ENCODE assay signal across 10 cellular contexts in the genomic region with DNA sequence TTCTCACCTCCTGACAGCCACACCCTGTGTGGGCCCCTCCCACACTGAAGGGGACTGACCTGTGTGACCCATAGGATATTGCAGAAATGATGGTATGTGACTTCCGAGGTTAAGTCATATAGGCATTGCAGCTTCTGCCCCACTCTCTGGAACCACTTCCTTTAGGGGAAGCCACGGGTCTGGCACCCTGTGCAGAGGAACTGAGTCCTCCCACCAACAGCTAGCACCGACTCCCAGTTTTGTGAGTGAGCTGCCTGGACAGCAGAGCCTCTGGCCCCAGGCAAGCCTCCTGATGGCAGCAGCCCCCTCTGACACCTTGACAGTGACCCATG. TPM values are rescaled to one million over a fixed set of nuclear protein-coding genes. Genes with fewer than 3 reads are reported as not detected.
DNase-seq lines count a peak whose midpoint lies in the region; ATAC-seq lines count a peak whose summit lies in the region.
"Had no signal": no experiment of that assay in that cellular context is flagged by ENCODE, and none has a peak within 500 bp of the region (broad histone marks: within the 10 kb centered on the region; RNA-seq: fewer than 3 reads in every experiment).

No MANE protein-coding gene starts in this region.

- no peak overlapping the region for H3K18ac ChIP-seq in mesenchymal stem cell (ENCODE audit: low read depth in 1 of 2, low read length in 2 of 2)

- H3K14ac ChIP-seq in mesenchymal stem cell (ENCODE audit: low read length in 2 of 2) = no peak overlapping the region

- CTCF ChIA-PET in CD4-positive, alpha-beta memory T cell (lab: Charles Lee; ENCODE audit: partially characterized antibody) = interaction anchor here (2.2 kb wide), 1 partner anchor 84 kb away, joined by 6 read pairs; no protein-coding TSS in a partner anchor

- no peaks in the 10 kb centered on the region for H3K36me3 Mint-ChIP-seq in CD4-positive, alpha-beta memory T cell
- peaks cover 1% of the 10 kb centered on the region for H3K36me3 Mint-ChIP-seq in T-helper 2 cell treated with Interferon-gamma antibody and Interleukin-4, amounts not matched to agents 5 μg/mL and 100 μg/mL, for 36 hours (ENCODE audit: low read depth)

- no peak overlapping the region for H3K23ac ChIP-seq in mesenchymal stem cell (ENCODE audit: low read length in 2 of 2)

- no peak overlapping the region for H2AK5ac ChIP-seq in mesenchymal stem cell (ENCODE audit: low read length, severe bottlenecking)

- no peaks in the 10 kb centered on the region for H3K36me3 ChIP-seq in CD4-positive, alpha-beta memory T cell (ENCODE audit: insufficient read depth, low read length)
- H3K36me3 ChIP-seq in mesenchymal stem cell (ENCODE audit: control insufficient read depth in 1 of 2, insufficient read depth in 2 of 2, low read depth in 1 of 2, low read length in 2 of 2) = no peaks in the 10 kb centered on the region

- H3K27ac ChIP-seq in CD4-positive, alpha-beta memory T cell (ENCODE audit: low read depth, low read length) = no peak overlapping the region
- no peak overlapping the region for H3K27ac ChIP-seq in mesenchymal stem cell (ENCODE audit: low read length, poor library complexity, severe bottlenecking)
- H3K27ac ChIP-seq: foreskin keratinocyte, KMS-11 had no signal

- H3K9me3 ChIP-seq in CD4-positive, alpha-beta memory T cell (ENCODE audit: control insufficient read depth in 1 of 2, low read length in 2 of 2) = no peaks in the 10 kb centered on the region
- H3K9me3 ChIP-seq in mesenchymal stem cell (ENCODE audit: control insufficient read depth, low read length) = no peaks in the 10 kb centered on the region

- 74% methylated on average over 3 of the region's 3 CpGs for WGBS in mesenchymal stem cell

- peak; percentile 14 to 49 (median 26) for DNase-seq in CD4-positive, alpha-beta memory T cell
- DNase-seq in T-helper 2 cell treated with Interferon-gamma antibody and Interleukin-4, amounts not matched to agents 5 μg/mL and 100 μg/mL, for 36 hours (ENCODE audit: low spot score) = peak; percentile 40
- DNase-seq in medulla oblongata (ENCODE audit: extremely low spot score) = peak; percentile 28
- no peak for DNase-seq in NCI-H345 treated with DMSO at 0.1 percent for 48 hours (lab: John Stamatoyannopoulos, UW; ENCODE audit: unreplicated experiment)
- DNase-seq in NCI-H2029 (lab: John Stamatoyannopoulos, UW) = no peak
- no peak for DNase-seq in mesenchymal stem cell
- DNase-seq: foreskin keratinocyte had no signal

- no peak overlapping the region for H3K4me2 ChIP-seq in mesenchymal stem cell (ENCODE audit: low read length, poor library complexity, severe bottlenecking)
- H3K4me2 ChIP-seq: KMS-11 had no signal

- POLR2A ChIA-PET in CD4-positive, alpha-beta memory T cell (lab: Charles Lee; ENCODE audit: partially characterized antibody) = interaction anchor here (0.9 to 1.8 kb wide), 4 partner anchors 24 to 91 kb away, joined by 3 to 14 read pairs (median 6); a partner anchor contains a TSS

- H3K27ac Mint-ChIP-seq in CD4-positive, alpha-beta memory T cell = peak overlapping the region; percentile 72 to 92 (median 87)
- H3K27ac Mint-ChIP-seq in T-helper 2 cell treated with Interferon-gamma antibody and Interleukin-4, amounts not matched to agents 5 μg/mL and 100 μg/mL, for 36 hours = peak overlapping the region; percentile 84

- H3K4me1 ChIP-seq in CD4-positive, alpha-beta memory T cell (ENCODE audit: insufficient read depth, low read length) = peaks cover 22% of the 10 kb centered on the region
- H3K4me1 ChIP-seq in mesenchymal stem cell (ENCODE audit: control insufficient read depth, insufficient read depth, low read depth, low read length) = peaks cover 9% of the 10 kb centered on the region
- H3K4me1 ChIP-seq: foreskin keratinocyte had no signal

- H3K9ac ChIP-seq in mesenchymal stem cell (ENCODE audit: low read length) = no peak overlapping the region
- H3K9ac ChIP-seq: KMS-11 had no signal

- H3K27me3 Mint-ChIP-seq in CD4-positive, alpha-beta memory T cell = no peaks in the 10 kb centered on the region
- H3K27me3 Mint-ChIP-seq in T-helper 2 cell treated with Interferon-gamma antibody and Interleukin-4, amounts not matched to agents 5 μg/mL and 100 μg/mL, for 36 hours (ENCODE audit: low read depth) = peaks cover 7% of the 10 kb centered on the region

- H3K4me3 ChIP-seq in CD4-positive, alpha-beta memory T cell (ENCODE audit: low read length in 2 of 2) = no peak overlapping the region
- no peak overlapping the region for H3K4me3 ChIP-seq in mesenchymal stem cell (ENCODE audit: insufficient read depth in 1 of 2, low read depth in 1 of 2, low read length in 2 of 2)

- no peak overlapping the region for H4K8ac ChIP-seq in mesenchymal stem cell (ENCODE audit: low read length)

- no peak overlapping the region for H2BK120ac ChIP-seq in mesenchymal stem cell (ENCODE audit: low read depth, low read length)

- H3K4me3 Mint-ChIP-seq in CD4-positive, alpha-beta memory T cell = peak overlapping the region in 7 of 8 donors; percentile 43 to 80 (median 53)
- peak overlapping the region; percentile 45 for H3K4me3 Mint-ChIP-seq in T-helper 2 cell treated with Interferon-gamma antibody and Interleukin-4, amounts not matched to agents 5 μg/mL and 100 μg/mL, for 36 hours

- ATAC-seq in GM21786 (IDR thresholded peaks at IDR 0.05; ENCODE audit: unreplicated experiment) (peak; percentile 70), HG03520 (IDR thresholded peaks at IDR 0.05; ENCODE audit: unreplicated experiment) (no peak)
- ATAC-seq: foreskin keratinocyte had no signal

- intact Hi-C loops in CD4-positive, alpha-beta memory T cell (cut with micrococcal nuclease) = no loop called here

- H3K27me3 ChIP-seq in CD4-positive, alpha-beta memory T cell (ENCODE audit: insufficient read depth, low read length) = no peaks in the 10 kb centered on the region
- peaks cover 0 to 12% of the 10 kb centered on the region in 2 experiments for H3K27me3 ChIP-seq in mesenchymal stem cell (ENCODE audit: control insufficient read depth in 1 of 2, insufficient read depth in 1 of 2, low read length in 2 of 2)

- no peak overlapping the region for H4K91ac ChIP-seq in mesenchymal stem cell (ENCODE audit: low read length)

- H2BK5ac ChIP-seq in mesenchymal stem cell (ENCODE audit: low read depth, low read length, poor library complexity, severe bottlenecking) = no peak overlapping the region

- H3K79me1 ChIP-seq in mesenchymal stem cell (replicated peaks; ENCODE audit: low read length, poor library complexity, severe bottlenecking) = no peaks in the 10 kb centered on the region

- peaks cover 15 to 30% (median 21%) of the 10 kb centered on the region in 4 donors for H3K4me1 Mint-ChIP-seq in CD4-positive, alpha-beta memory T cell
- H3K4me1 Mint-ChIP-seq in T-helper 2 cell treated with Interferon-gamma antibody and Interleukin-4, amounts not matched to agents 5 μg/mL and 100 μg/mL, for 36 hours (ENCODE audit: low read depth) = peaks cover 22% of the 10 kb centered on the region

- H2BK15ac ChIP-seq in mesenchymal stem cell (ENCODE audit: low read depth, poor library complexity, severe bottlenecking) = no peak overlapping the region

- no peak overlapping the region for H3K4ac ChIP-seq in mesenchymal stem cell (ENCODE audit: low read depth in 1 of 2, low read length in 2 of 2)

- peak overlapping the region in 1 of 2 experiments; percentile 25 for H2BK12ac ChIP-seq in mesenchymal stem cell (ENCODE audit: low read length in 2 of 2)

- peaks cover 0 to 4% (median 1%) of the 10 kb centered on the region in 8 donors for H3K9me3 Mint-ChIP-seq in CD4-positive, alpha-beta memory T cell
- no peaks in the 10 kb centered on the region for H3K9me3 Mint-ChIP-seq in T-helper 2 cell treated with Interferon-gamma antibody and Interleukin-4, amounts not matched to agents 5 μg/mL and 100 μg/mL, for 36 hours

- H2AFZ ChIP-seq in mesenchymal stem cell (ENCODE audit: low read depth, low read length) = no peak overlapping the region

RNA-seq across cellular contexts. Expression of a gene that starts 24.6 kb away (rescaled TPM):
- 10 to 100 TPM; 50.6 to 51.8 TPM for total RNA-seq in CD4-positive, alpha-beta memory T cell
- 1 to 10 TPM; 3.8 to 8.8 TPM for polyA plus RNA-seq in CD4-positive, alpha-beta memory T cell
- 34.8 TPM for polyA plus RNA-seq in mesenchymal stem cell (2013, experiment 1 of 2)
- 33.8 TPM for polyA plus RNA-seq in mesenchymal stem cell (2013, experiment 2 of 2)

Comparison
In these comparisons a context has a peak if more than half of its experiments do, and no peak if none do; other contexts are left out.
1. DNase-seq: peak in CD4-positive, alpha-beta memory T cell (5 of 5), T-helper 2 cell treated with Interferon-gamma antibody and Interleukin-4, amounts not matched to agents 5 μg/mL and 100 μg/mL, for 36 hours (single experiment) and medulla oblongata (single experiment); none in NCI-H345 treated with DMSO at 0.1 percent for 48 hours (single experiment), NCI-H2029 (single experiment) and mesenchymal stem cell (single experiment).